1 cellular context compared by ENCODE assay signal in genomic region chr3:128276577-128277183, GRCh38.
TF ChIP-seq lines count a peak whose summit lies in the region.

No MANE protein-coding gene starts in this region.

TF ChIP-seq in HCT116, 20 proteins besides CTCF, POLR2A, EP300 and RAD21 (continued from another document):
- TF ChIP-seq CEBPB (IDR thresholded peaks at IDR 0.05; ENCODE audit: low read depth) (no peak), POLR2AphosphoS5 (IDR thresholded peaks at IDR 0.05; ENCODE audit: low read depth, low read length) (no peak), EZH2phosphoT487 (IDR thresholded peaks at IDR 0.05; ENCODE audit: borderline replicate concordance) (no peak), SP1 (IDR thresholded peaks at IDR 0.05; ENCODE audit: low read depth) (no peak)
